ENCODE assay signal across 9 cellular contexts in the genomic region with DNA sequence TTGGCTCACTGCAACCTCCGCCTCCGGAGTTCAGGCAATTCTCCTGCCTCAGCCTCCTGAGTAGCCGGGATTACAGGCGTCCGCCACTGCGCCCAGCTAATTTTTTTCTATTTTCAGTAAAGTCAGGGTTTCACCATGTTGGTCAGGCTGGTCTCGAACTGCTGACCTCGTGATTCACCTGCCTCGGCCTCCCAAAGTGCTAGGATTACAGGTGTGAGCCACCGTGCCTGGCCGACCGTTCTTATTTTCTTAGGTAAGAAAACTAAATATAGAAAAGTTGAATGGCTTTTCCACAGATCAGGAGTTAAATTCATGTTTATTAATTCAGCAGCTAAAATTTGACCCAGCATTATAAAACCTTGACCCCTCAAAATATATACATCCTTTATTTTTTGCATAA.
"Had no signal": no experiment of that assay in that cellular context is flagged by ENCODE, and none has a peak within 500 bp of the region (broad histone marks: within the 10 kb centered on the region; RNA-seq: fewer than 3 reads in every experiment).

No MANE protein-coding gene starts in this region.

- DNase-seq: GM23248, GOT3, H7, H9, HCEC 1CT, HFFc6 had no signal

- H3K9me3 ChIP-seq: HAP-1 had no signal

- ATAC-seq: GM23338, HCT116 had no signal

- H3K27ac ChIP-seq: GM23248 had no signal

- H3K36me3 ChIP-seq: HAP-1 had no signal

- H3K4me3 ChIP-seq: GM23248, GM23338, HAP-1 had no signal
